8 cellular contexts compared by ENCODE assay signal in genomic region chr5:103259705-103260355, GRCh38. TPM values are rescaled to one million over a fixed set of nuclear protein-coding genes. Genes with fewer than 3 reads are reported as not detected.
DNase-seq lines count a peak whose midpoint lies in the region; ATAC-seq and TF ChIP-seq lines count a peak whose summit lies in the region.

No MANE protein-coding gene starts in this region.

- H3K9me3 ChIP-seq in KOPT-K1 (ENCODE audit: insufficient read depth, low read length, poor library complexity, severe bottlenecking), result no peaks in the 10 kb centered on the region
- H3K9me3 ChIP-seq in ovary, result no peaks in the 10 kb centered on the region

- H3K27ac ChIP-seq in KOPT-K1 (ENCODE audit: low read depth, low read length, poor library complexity, severe bottlenecking) (peak overlapping the region; percentile 71), ovary (peak overlapping the region; percentile 67 to 74)

- no peak for ATAC-seq in GM21526 (IDR thresholded peaks at IDR 0.05; ENCODE audit: low FRiP score, unreplicated experiment)

- intact Hi-C loops in activated T-helper 2 cell treated with anti-CD3 and anti-CD28 coated beads, Interferon-gamma antibody, Interleukin-2, Interleukin-4, amounts not matched to agents 10 μg/mL and 5 μg/mL and 100 μg/mL, durations not matched to agents 14 hours and 24 hours and 36 hours (cut with micrococcal nuclease), result loop anchor here (2.0 kb wide), 1 partner anchor 81 kb away; no protein-coding TSS in a partner anchor
- intact Hi-C loops in head of caudate nucleus (cut with DNase I), result loop anchor here (2.0 to 10.0 kb wide), 3 partner anchors 32 to 135 kb away; partner anchors contain the start of genes GIN1 and PPIP5K2
- intact Hi-C loops in ovary (cut with DNase I), result loop anchor here in 1 of 4 donors (5.0 kb wide), 1 partner anchor 303 kb away; no protein-coding TSS in a partner anchor

- no peaks in the 10 kb centered on the region for H3K27me3 ChIP-seq in ovary

- DNase-seq in NCI-H2107 treated with DMSO at 0.1 percent for 48 hours (lab: John Stamatoyannopoulos, UW; ENCODE audit: unreplicated experiment) (peak; percentile 38), NCI-H2107 (lab: John Stamatoyannopoulos, UW) (no peak), head of caudate nucleus (peak in 33 of 42 donors; percentile 11 to 77 (median 59)), ovary (peak in 1 of 5 donors; percentile 26)
- DNase-seq in activated T-helper 2 cell treated with anti-CD3 and anti-CD28 coated beads, Interferon-gamma antibody, Interleukin-2, Interleukin-4, amounts not matched to agents 10 μg/mL and 5 μg/mL and 100 μg/mL, durations not matched to agents 14 hours and 24 hours and 36 hours (ENCODE audit: low spot score), result no peak
- DNase-seq in stimulated activated CD4-positive, alpha-beta T cell treated with anti-CD3 and anti-CD28 coated beads, Interleukin-1b, Interleukin-23, amount 100 ng/mL, for 48 hours, result no peak

- H3K4me3 ChIP-seq in ovary, result peak overlapping the region; percentile 89

- TF ChIP-seq EP300 in ovary (IDR thresholded peaks at IDR 0.05), result no peak

- H3K27me3 Mint-ChIP-seq in activated T-helper 2 cell treated with anti-CD3 and anti-CD28 coated beads, Interferon-gamma antibody, Interleukin-2, Interleukin-4, amounts not matched to agents 10 μg/mL and 5 μg/mL and 100 μg/mL, durations not matched to agents 14 hours and 24 hours and 36 hours (ENCODE audit: low read depth), result peaks cover 8% of the 10 kb centered on the region

- WGBS in ovary, 3 donors, result 1% methylated on average over 20 of the region's 20 CpGs

- peak overlapping the region; percentile 75 for H3K27ac Mint-ChIP-seq in activated T-helper 2 cell treated with anti-CD3 and anti-CD28 coated beads, Interferon-gamma antibody, Interleukin-2, Interleukin-4, amounts not matched to agents 10 μg/mL and 5 μg/mL and 100 μg/mL, durations not matched to agents 14 hours and 24 hours and 36 hours

- H3K36me3 Mint-ChIP-seq in activated T-helper 2 cell treated with anti-CD3 and anti-CD28 coated beads, Interferon-gamma antibody, Interleukin-2, Interleukin-4, amounts not matched to agents 10 μg/mL and 5 μg/mL and 100 μg/mL, durations not matched to agents 14 hours and 24 hours and 36 hours (ENCODE audit: low read depth), result no peaks in the 10 kb centered on the region

- no peak for TF ChIP-seq CTCF in ovary (IDR thresholded peaks at IDR 0.05)

- no peaks in the 10 kb centered on the region for H3K4me1 ChIP-seq in ovary (ENCODE audit: insufficient read depth)

- H3K4me3 Mint-ChIP-seq in activated T-helper 2 cell treated with anti-CD3 and anti-CD28 coated beads, Interferon-gamma antibody, Interleukin-2, Interleukin-4, amounts not matched to agents 10 μg/mL and 5 μg/mL and 100 μg/mL, durations not matched to agents 14 hours and 24 hours and 36 hours (ENCODE audit: low read depth), result peak overlapping the region; percentile 92

- no peaks in the 10 kb centered on the region for H3K9me3 Mint-ChIP-seq in activated T-helper 2 cell treated with anti-CD3 and anti-CD28 coated beads, Interferon-gamma antibody, Interleukin-2, Interleukin-4, amounts not matched to agents 10 μg/mL and 5 μg/mL and 100 μg/mL, durations not matched to agents 14 hours and 24 hours and 36 hours

- peaks cover 30% of the 10 kb centered on the region for H3K4me1 Mint-ChIP-seq in activated T-helper 2 cell treated with anti-CD3 and anti-CD28 coated beads, Interferon-gamma antibody, Interleukin-2, Interleukin-4, amounts not matched to agents 10 μg/mL and 5 μg/mL and 100 μg/mL, durations not matched to agents 14 hours and 24 hours and 36 hours (ENCODE audit: low read depth)

- H3K36me3 ChIP-seq in KOPT-K1 (ENCODE audit: insufficient read depth, low read length) (no peaks in the 10 kb centered on the region), ovary (no peaks in the 10 kb centered on the region)

- TF ChIP-seq POLR2A in ovary (IDR thresholded peaks at IDR 0.05), result no peak

RNA-seq across cellular contexts. Expression of gene MACIR, which starts 1.3 kb away (rescaled TPM):
- 12.3 TPM in 2 replicates for total RNA-seq in activated T-helper 2 cell treated with anti-CD3 and anti-CD28 coated beads, Interferon-gamma antibody, Interleukin-2, Interleukin-4, amounts not matched to agents 10 μg/mL and 5 μg/mL and 100 μg/mL, durations not matched to agents 14 hours and 24 hours and 36 hours
- total RNA-seq in ovary, result 1 to 10 TPM; 3.4 to 6.3 (median 4.1) TPM
- 1 to 10 TPM; 5.8 to 7.2 TPM for polyA plus RNA-seq in ovary

Comparison
In these comparisons a context has a peak if more than half of its experiments do, and no peak if none do; other contexts are left out.
1. DNase-seq: peak in NCI-H2107 treated with DMSO at 0.1 percent for 48 hours (single experiment) and head of caudate nucleus (33 of 42); none in NCI-H2107 (single experiment), activated T-helper 2 cell treated with anti-CD3 and anti-CD28 coated beads, Interferon-gamma antibody, Interleukin-2, Interleukin-4, amounts not matched to agents 10 μg/mL and 5 μg/mL and 100 μg/mL, durations not matched to agents 14 hours and 24 hours and 36 hours (single experiment) and stimulated activated CD4-positive, alpha-beta T cell treated with anti-CD3 and anti-CD28 coated beads, Interleukin-1b, Interleukin-23, amount 100 ng/mL, for 48 hours (single experiment).